13 cellular contexts compared by ENCODE assay signal in the genomic region with DNA sequence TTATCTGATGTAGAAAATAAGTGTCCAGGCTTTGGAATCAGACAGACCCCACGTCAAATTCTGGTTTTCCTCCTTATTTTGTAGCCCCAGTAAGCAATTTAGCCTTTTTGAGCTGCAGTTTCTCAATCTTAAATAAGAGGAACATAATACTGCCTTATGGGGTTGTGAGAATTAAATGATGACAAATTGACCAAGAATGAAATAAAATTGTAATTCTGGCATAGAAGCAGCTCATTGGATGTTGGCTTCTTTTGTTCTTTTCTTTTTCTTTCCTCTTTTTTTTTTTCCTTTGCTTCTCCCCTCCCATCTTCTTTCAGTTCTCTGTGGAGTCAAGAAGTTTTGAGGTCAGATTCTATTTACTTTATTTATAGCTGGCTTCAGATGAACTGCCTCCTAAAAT.
"Had no signal": no experiment of that assay in that cellular context is flagged by ENCODE, and none has a peak within 500 bp of the region (broad histone marks: within the 10 kb centered on the region; RNA-seq: fewer than 3 reads in every experiment).

No MANE protein-coding gene starts in this region.

- ATAC-seq: left cardiac atrium, psoas muscle, right lobe of liver had no signal

- H3K4me1 ChIP-seq: right lobe of liver had no signal

- DNase-seq: activated CD4-positive, alpha-beta memory T cell treated with anti-CD3 and anti-CD28 coated beads for 36 hours; activated CD4-positive, CD25-positive, alpha-beta regulatory T cell treated with anti-CD3 and anti-CD28 coated beads, Interleukin-2, amount 50 U/mL, for 72 hours; activated naive CD4-positive, alpha-beta T cell treated with anti-CD3 and anti-CD28 coated beads, Interleukin-2, amount 50 U/mL, for 16 hours; aorta; left cardiac atrium; naive B cell; occipital lobe; psoas muscle; right lobe of liver; stimulated activated CD4-positive, alpha-beta T cell treated with anti-CD3 and anti-CD28 coated beads, Interleukin-2, amount 100 ng/mL, for 24 hours had no signal

- H3K36me3 ChIP-seq: breast epithelium, right lobe of liver had no signal

- H3K4me3 ChIP-seq: breast epithelium, lung, psoas muscle, right lobe of liver had no signal

- H3K36me3 Mint-ChIP-seq: activated CD4-positive, alpha-beta memory T cell treated with anti-CD3 and anti-CD28 coated beads for 36 hours; naive B cell had no signal

- H3K9me3 Mint-ChIP-seq: activated CD4-positive, alpha-beta memory T cell treated with anti-CD3 and anti-CD28 coated beads for 36 hours; activated T-helper 1 cell treated with anti-CD3 and anti-CD28 coated beads, Interleukin-12 subunit alpha, Interleukin-12 subunit beta, Interleukin-2, Interleukin-4 antibody, amounts not matched to agents 30 ng/mL and 10 ng/mL and 1 ng/mL, durations not matched to agents 14 hours and 24 hours and 36 hours; naive B cell had no signal

- H3K4me1 Mint-ChIP-seq: naive B cell had no signal

- H3K27me3 Mint-ChIP-seq: naive B cell had no signal

- H3K9me3 ChIP-seq: breast epithelium, psoas muscle, right lobe of liver had no signal

- H3K4me3 Mint-ChIP-seq: activated CD4-positive, alpha-beta memory T cell treated with anti-CD3 and anti-CD28 coated beads for 36 hours; activated T-helper 1 cell treated with anti-CD3 and anti-CD28 coated beads, Interleukin-12 subunit alpha, Interleukin-12 subunit beta, Interleukin-2, Interleukin-4 antibody, amounts not matched to agents 30 ng/mL and 10 ng/mL and 1 ng/mL, durations not matched to agents 14 hours and 24 hours and 36 hours; naive B cell had no signal

- H3K27ac Mint-ChIP-seq: activated CD4-positive, alpha-beta memory T cell treated with anti-CD3 and anti-CD28 coated beads for 36 hours; activated T-helper 1 cell treated with anti-CD3 and anti-CD28 coated beads, Interleukin-12 subunit alpha, Interleukin-12 subunit beta, Interleukin-2, Interleukin-4 antibody, amounts not matched to agents 30 ng/mL and 10 ng/mL and 1 ng/mL, durations not matched to agents 14 hours and 24 hours and 36 hours had no signal

- H3K27ac ChIP-seq: breast epithelium, psoas muscle, right lobe of liver had no signal

- H3K27me3 ChIP-seq: breast epithelium, right lobe of liver had no signal
